Comparison of ENCODE assay signal across 35 cellular contexts in the genomic region with DNA sequence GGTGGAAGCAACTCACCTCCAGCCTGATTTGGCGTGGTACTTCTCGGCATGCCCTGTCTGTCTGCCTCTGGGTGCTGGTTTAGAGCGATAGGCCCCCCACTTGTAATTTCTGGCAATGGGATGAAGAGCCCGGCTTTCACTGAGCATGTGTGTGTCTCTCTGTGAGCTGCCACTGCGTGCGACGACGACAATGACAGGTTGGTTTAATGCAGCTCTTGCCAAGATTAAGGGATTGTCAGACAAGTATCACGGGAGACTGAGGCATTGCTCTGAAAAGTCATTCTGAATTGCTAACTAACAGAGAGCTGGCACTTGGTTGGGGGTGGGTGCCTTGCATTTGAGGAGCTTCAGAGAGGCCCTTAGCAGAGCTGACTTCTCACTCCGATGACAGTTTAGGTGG.
"Had no signal": no experiment of that assay in that cellular context is flagged by ENCODE, and none has a peak within 500 bp of the region (broad histone marks: within the 10 kb centered on the region; RNA-seq: fewer than 3 reads in every experiment).

No MANE protein-coding gene starts in this region.

- H3K9me3 ChIP-seq: adrenal gland, body of pancreas, breast epithelium had no signal

- ATAC-seq: activated CD4-positive, alpha-beta T cell treated with anti-CD3 and anti-CD28 coated beads for 36 hours; activated CD4-positive, CD25-positive, alpha-beta regulatory T cell treated with anti-CD3 and anti-CD28 coated beads, Interleukin-2, amount 50 U/mL, for 24 hours; activated CD8-positive, alpha-beta memory T cell treated with anti-CD3 and anti-CD28 coated beads, Interleukin-2, amount 10 ng/mL, durations not matched to agents 7 days and 5 days; activated CD8-positive, alpha-beta T cell treated with anti-CD3 and anti-CD28 coated beads, Interleukin-2, amount 10 ng/mL, durations not matched to agents 7 days and 5 days; activated naive CD4-positive, alpha-beta T cell treated with anti-CD3 and anti-CD28 coated beads, Interleukin-2, amount 50 U/mL, for 72 hours; body of pancreas; WTC11 had no signal

- H3K4me1 ChIP-seq: adrenal gland, body of pancreas, breast epithelium had no signal

- H3K4me3 ChIP-seq: adrenal gland, body of pancreas, breast epithelium had no signal

- H3K36me3 ChIP-seq: adrenal gland, brain microvascular endothelial cell, breast epithelium had no signal

- FAIRE-seq: astrocyte, TTC549 had no signal

- H3K27ac ChIP-seq: adrenal gland, body of pancreas, brain microvascular endothelial cell, breast epithelium, VCaP had no signal

- DNase-seq: activated CD4-positive, alpha-beta memory T cell treated with anti-CD3 and anti-CD28 coated beads, Interleukin-2, amount 10 ng/mL, durations not matched to agents 7 days and 5 days; activated CD4-positive, alpha-beta T cell treated with anti-CD3 and anti-CD28 coated beads for 1 hour; activated CD4-positive, alpha-beta T cell treated with anti-CD3 and anti-CD28 coated beads for 36 hours; activated CD4-positive, alpha-beta T cell treated with anti-CD3 and anti-CD28 coated beads for 48 hours; activated CD4-positive, alpha-beta T cell treated with anti-CD3 and anti-CD28 coated beads, Interleukin-2, amount 10 ng/mL, durations not matched to agents 7 days and 5 days; activated CD4-positive, alpha-beta T cell treated with anti-CD3 and anti-CD28 coated beads, Interleukin-2, amount 50 U/mL, for 48 hours; activated CD4-positive, CD25-positive, alpha-beta regulatory T cell; activated CD8-positive, alpha-beta memory T cell treated with anti-CD3 and anti-CD28 coated beads for 24 hours; activated CD8-positive, alpha-beta memory T cell treated with anti-CD3 and anti-CD28 coated beads, Interleukin-2, amount 10 ng/mL, durations not matched to agents 7 days and 5 days; activated CD8-positive, alpha-beta memory T cell treated with anti-CD3 and anti-CD28 coated beads, Interleukin-2, amount 50 U/mL, for 48 hours; activated CD8-positive, alpha-beta T cell treated with anti-CD3 and anti-CD28 coated beads, Interleukin-2, amount 10 ng/mL, durations not matched to agents 7 days and 5 days; activated effector memory CD4-positive, alpha-beta T cell treated with anti-CD3 and anti-CD28 coated beads, Interleukin-2, amount 50 U/mL, for 16 hours; activated gamma-delta T cell treated with Interleukin-2 at 50 U/mL for 16 hours; activated naive CD4-positive, alpha-beta T cell; activated naive CD4-positive, alpha-beta T cell treated with anti-CD3 and anti-CD28 coated beads for 36 hours; activated naive CD4-positive, alpha-beta T cell treated with anti-CD3 and anti-CD28 coated beads, Interleukin-2, amount 50 U/mL, for 16 hours; activated naive CD8-positive, alpha-beta T cell treated with anti-CD3 and anti-CD28 coated beads for 36 hours; activated T-cell treated with anti-CD3 and anti-CD28 coated beads, Interleukin-2, amount 50 U/mL, for 24 hours; activated T-cell treated with anti-CD3 and anti-CD28 coated beads, Interleukin-2, amount 50 U/mL, for 48 hours; adrenal gland; amniotic stem cell; aorta; body of pancreas; brain microvascular endothelial cell; central memory CD4-positive, alpha-beta T cell; T-helper 1 cell; T-helper 2 cell; T-helper 9 cell had no signal

- H3K27me3 ChIP-seq: adrenal gland, body of pancreas, brain microvascular endothelial cell, breast epithelium had no signal
